In genomic region chr3:31011383-31011782, GRCh38 we compare ENCODE assay signal across 31 cellular contexts.
A peak's percentile ranks its signal among the peaks of the same experiment; 100 is the strongest.
DNase-seq lines count a peak whose midpoint lies in the region; ATAC-seq, FAIRE-seq and TF ChIP-seq lines count a peak whose summit lies in the region.
"Had no signal": no experiment of that assay in that cellular context is flagged by ENCODE, and none has a peak within 500 bp of the region (broad histone marks: within the 10 kb centered on the region; RNA-seq: fewer than 3 reads in every experiment).

No MANE protein-coding gene starts in this region.

- H3K36me3 ChIP-seq in mammary epithelial cell (ENCODE audit: insufficient read depth, low read length) = no peaks in the 10 kb centered on the region
- H3K36me3 ChIP-seq in RWPE2 (ENCODE audit: low read depth) = no peaks in the 10 kb centered on the region
- no peaks in the 10 kb centered on the region for H3K36me3 ChIP-seq in kidney (ENCODE audit: control insufficient read depth in 1 of 2, insufficient read depth in 2 of 2, low read length in 2 of 2)
- H3K36me3 ChIP-seq in colonic mucosa = no peaks in the 10 kb centered on the region
- H3K36me3 ChIP-seq: brain microvascular endothelial cell, gastroesophageal sphincter, SJCRH30, tibial nerve had no signal

- WGBS in mammary epithelial cell (ENCODE audit: low coverage, missing lambda C conversion rate) = 88% methylated on average over 2 of the region's 2 CpGs

- H3K4me1 ChIP-seq in mammary epithelial cell (ENCODE audit: insufficient read depth, low read length) = peaks cover 45% of the 10 kb centered on the region
- H3K4me1 ChIP-seq in RWPE2 (ENCODE audit: insufficient read depth, poor library complexity, severe bottlenecking) = peaks cover 41% of the 10 kb centered on the region
- H3K4me1 ChIP-seq in kidney (ENCODE audit: control insufficient read depth in 1 of 2, insufficient read depth in 1 of 2, low read depth in 1 of 2, low read length in 2 of 2) = no peaks in the 10 kb centered on the region
- no peaks in the 10 kb centered on the region for H3K4me1 ChIP-seq in colonic mucosa
- H3K4me1 ChIP-seq: gastroesophageal sphincter, SJCRH30, tibial nerve had no signal

- no peaks in the 10 kb centered on the region for H3K36me3 Mint-ChIP-seq in MCF 10A (ENCODE audit: insufficient read depth, unreplicated experiment)

- no peak overlapping the region for H2AFZ ChIP-seq in mammary epithelial cell (ENCODE audit: low read depth, low read length)

- no peaks in the 10 kb centered on the region for H3K9me3 ChIP-seq in mammary epithelial cell (replicated peaks; ENCODE audit: insufficient read depth, low read length)
- H3K9me3 ChIP-seq in RWPE2 (ENCODE audit: severe bottlenecking) = no peaks in the 10 kb centered on the region
- no peaks in the 10 kb centered on the region for H3K9me3 ChIP-seq in kidney (ENCODE audit: control insufficient read depth in 1 of 2, low read length in 2 of 2)
- no peaks in the 10 kb centered on the region for H3K9me3 ChIP-seq in colonic mucosa
- H3K9me3 ChIP-seq: gastroesophageal sphincter, SJCRH30, tibial nerve had no signal

- H3K4me1 Mint-ChIP-seq in MCF 10A (ENCODE audit: insufficient read depth, unreplicated experiment) = peaks cover 24% of the 10 kb centered on the region
- H3K4me1 Mint-ChIP-seq: nephron progenitor cell had no signal

- no peak for FAIRE-seq in kidney (lab: Jason Lieb, UNC)
- FAIRE-seq: endothelial cell of umbilical vein, RCC 7860 had no signal

- DNase-seq in mammary epithelial cell (peak; percentile 13), MCF 10A (ENCODE audit: unreplicated experiment) (no peak), NCI-H2081 treated with DMSO at 0.1 percent for 48 hours (lab: John Stamatoyannopoulos, UW) (peak; percentile 77), RWPE2 (ENCODE audit: low spot score) (no peak), NCI-H526 (lab: John Stamatoyannopoulos, UW) (no peak), kidney (no peak), epidermal melanocyte (ENCODE audit: insufficient read length, low spot score) (no peak), colonic mucosa (no peak)
- DNase-seq: activated CD4-positive, alpha-beta T cell treated with anti-CD3 and anti-CD28 coated beads for 4 hours; activated CD8-positive, alpha-beta T cell treated with anti-CD3 and anti-CD28 coated beads, Interleukin-2, amount 10 ng/mL, durations not matched to agents 7 days and 5 days; activated naive CD4-positive, alpha-beta T cell treated with anti-CD3 and anti-CD28 coated beads, Interleukin-2, amount 50 U/mL, for 16 hours; brain microvascular endothelial cell; CD4-positive, alpha-beta T cell; DMS79 treated with DMSO at 0.1 percent for 48 hours; GF-D8; HCEC 1CT; Kasumi-1; left colon; NCI-H1694 treated with DMSO at 0.1 percent for 48 hours; NCI-H446 treated with DMSO at 0.1 percent for 48 hours; nephron progenitor cell; SJCRH30; stimulated activated CD4-positive, alpha-beta T cell treated with anti-CD3 and anti-CD28 coated beads, Interleukin-15, amount 100 ng/mL, for 24 hours; stimulated activated CD4-positive, alpha-beta T cell treated with anti-CD3 and anti-CD28 coated beads, Interleukin-4, amount 100 ng/mL, for 4 hours; SW 1271 had no signal

- H3K4me3 ChIP-seq in mammary epithelial cell (replicated peaks in 1 of 3; ENCODE audit: insufficient read depth in 1 of 3, low read depth in 2 of 3, low read length in 3 of 3) (no peak overlapping the region), RWPE2 (ENCODE audit: severe bottlenecking) (no peak overlapping the region), kidney (ENCODE audit: low read length in 2 of 2) (no peak overlapping the region), colonic mucosa (no peak overlapping the region)
- H3K4me3 ChIP-seq: gastroesophageal sphincter, SJCRH30, tibial nerve had no signal

- H3K9ac ChIP-seq in mammary epithelial cell (ENCODE audit: insufficient read depth, low read length) (no peak overlapping the region), kidney (ENCODE audit: low read length in 2 of 2) (no peak overlapping the region), colonic mucosa (ENCODE audit: low read depth in 2 of 2, low read length in 2 of 2) (no peak overlapping the region)

- BruUV-seq in mammary epithelial cell (replicated peaks; lab: Mats Ljungman, UMichigan) (no TSS peak), MCF 10A (replicated peaks; lab: Mats Ljungman, UMichigan) (no TSS peak)

- POLR2A ChIA-PET in MCF 10A (lab: Yijun Ruan, JAX) = interaction anchor here (1.0 to 1.4 kb wide), 2 partner anchors 30 to 32 kb away, joined by 3 read pairs; no protein-coding TSS in a partner anchor

- ATAC-seq in RWPE2 (ENCODE audit: low read depth) = no peak
- ATAC-seq: activated CD8-positive, alpha-beta T cell treated with anti-CD3 and anti-CD28 coated beads, Interleukin-2, amount 10 ng/mL, durations not matched to agents 7 days and 5 days; activated T-helper 17 cell treated with anti-CD3 and anti-CD28 coated beads, Interleukin-2, amount 50 U/mL, for 72 hours; gastroesophageal sphincter; left colon had no signal

- no peak overlapping the region for H3K4me2 ChIP-seq in mammary epithelial cell (ENCODE audit: insufficient read depth, low read depth, low read length)

- H3K4me3 Mint-ChIP-seq in MCF 10A (ENCODE audit: unreplicated experiment) = no peak overlapping the region
- H3K4me3 Mint-ChIP-seq: activated CD8-positive, alpha-beta T cell treated with anti-CD3 and anti-CD28 coated beads, Interleukin-2, amount 10 ng/mL, durations not matched to agents 7 days and 5 days; activated T-helper 17 cell treated with anti-CD3 and anti-CD28 coated beads, Interleukin-2, amount 50 U/mL, for 72 hours; CD4-positive, alpha-beta T cell; nephron progenitor cell had no signal

- H3K79me2 ChIP-seq in mammary epithelial cell (ENCODE audit: insufficient read depth, low read length) = no peaks in the 10 kb centered on the region

- H3K9me3 Mint-ChIP-seq in MCF 10A (ENCODE audit: unreplicated experiment) = peaks cover 6% of the 10 kb centered on the region
- H3K9me3 Mint-ChIP-seq: CD4-positive, alpha-beta T cell; nephron progenitor cell had no signal

- in situ Hi-C loops in mammary epithelial cell (cut with MboI; ENCODE audit: low sequenced_read_pairs in 2 of 2) = no loop called here

- dilution Hi-C loops in mammary epithelial cell (cut with HindIII; ENCODE audit: low sequenced_read_pairs) = no loop called here

- intact Hi-C loops in mammary epithelial cell (cut with micrococcal nuclease) = no loop called here
- intact Hi-C loops in MCF 10A (cut with micrococcal nuclease) = no loop called here
- intact Hi-C loops in kidney (cut with DNase I) = no loop called here
- intact Hi-C loops in colonic mucosa (cut with DNase I) = no loop called here

- no peak for TF ChIP-seq CTCF in mammary epithelial cell (conservative IDR thresholded peaks at IDR 0.05 in 1 of 2, IDR thresholded peaks at IDR 0.05 in 1 of 2; ENCODE audit: extremely low read depth in 1 of 2, insufficient read depth in 1 of 2, low read depth in 1 of 2, low read length in 2 of 2)
- TF ChIP-seq CTCF in MCF 10A (IDR thresholded peaks at IDR 0.05; ENCODE audit: unreplicated experiment) = no peak
- no peak for TF ChIP-seq CTCF in RWPE2 (IDR thresholded peaks at IDR 0.05; ENCODE audit: poor library complexity, severe bottlenecking)
- TF ChIP-seq CTCF in kidney (IDR thresholded peaks at IDR 0.05; ENCODE audit: borderline replicate concordance, extremely low read depth, insufficient read depth) = no peak
- TF ChIP-seq CTCF in colonic mucosa (IDR thresholded peaks at IDR 0.05) = no peak

- H3K27me3 ChIP-seq in mammary epithelial cell (ENCODE audit: insufficient read depth, low read length) (no peaks in the 10 kb centered on the region), RWPE2 (ENCODE audit: insufficient read depth, poor library complexity, severe bottlenecking) (no peaks in the 10 kb centered on the region), colonic mucosa (no peaks in the 10 kb centered on the region)
- H3K27me3 ChIP-seq: brain microvascular endothelial cell, gastroesophageal sphincter, SJCRH30, tibial nerve had no signal

- H3K27ac Mint-ChIP-seq in MCF 10A (ENCODE audit: low read depth, unreplicated experiment) = no peak overlapping the region
- H3K27ac Mint-ChIP-seq: activated CD8-positive, alpha-beta T cell treated with anti-CD3 and anti-CD28 coated beads, Interleukin-2, amount 10 ng/mL, durations not matched to agents 7 days and 5 days; activated T-helper 17 cell treated with anti-CD3 and anti-CD28 coated beads, Interleukin-2, amount 50 U/mL, for 72 hours; CD4-positive, alpha-beta T cell; nephron progenitor cell had no signal

- no peaks in the 10 kb centered on the region for H3K27me3 Mint-ChIP-seq in MCF 10A (ENCODE audit: insufficient read depth, unreplicated experiment)
- H3K27me3 Mint-ChIP-seq: activated T-helper 17 cell treated with anti-CD3 and anti-CD28 coated beads, Interleukin-2, amount 50 U/mL, for 72 hours; CD4-positive, alpha-beta T cell had no signal

- H4K20me1 ChIP-seq in mammary epithelial cell (ENCODE audit: insufficient read depth, low read length) = no peaks in the 10 kb centered on the region

- H3K27ac ChIP-seq in mammary epithelial cell (ENCODE audit: insufficient read depth, low read depth, low read length) = no peak overlapping the region
- peak overlapping the region; percentile 68 for H3K27ac ChIP-seq in RWPE2 (ENCODE audit: poor library complexity, severe bottlenecking)
- no peak overlapping the region for H3K27ac ChIP-seq in kidney (ENCODE audit: low read depth in 2 of 2, low read length in 2 of 2)
- H3K27ac ChIP-seq in colonic mucosa = no peak overlapping the region
- H3K27ac ChIP-seq: brain microvascular endothelial cell, gastroesophageal sphincter, SJCRH30, tibial nerve, VCaP had no signal

- CTCF ChIA-PET in mammary epithelial cell (lab: Charles Lee; ENCODE audit: low non-redundant PET) = no interaction called here
- CTCF ChIA-PET in MCF 10A (lab: Yijun Ruan, JAX) = interaction anchor here (0.7 to 1.4 kb wide), 3 partner anchors 40 to 965 kb away, joined by 3 to 5 read pairs (median 4); no protein-coding TSS in a partner anchor

Comparison
In these comparisons a context has a peak if more than half of its experiments do, and no peak if none do; other contexts are left out.
1. DNase-seq: peak in mammary epithelial cell (single experiment) and NCI-H2081 treated with DMSO at 0.1 percent for 48 hours (single experiment); none in MCF 10A (single experiment), RWPE2 (single experiment), NCI-H526 (0 of 2), kidney (single experiment), epidermal melanocyte (single experiment) and colonic mucosa (single experiment).